Comparison of ENCODE assay signal across 8 cellular contexts in the genomic region with DNA sequence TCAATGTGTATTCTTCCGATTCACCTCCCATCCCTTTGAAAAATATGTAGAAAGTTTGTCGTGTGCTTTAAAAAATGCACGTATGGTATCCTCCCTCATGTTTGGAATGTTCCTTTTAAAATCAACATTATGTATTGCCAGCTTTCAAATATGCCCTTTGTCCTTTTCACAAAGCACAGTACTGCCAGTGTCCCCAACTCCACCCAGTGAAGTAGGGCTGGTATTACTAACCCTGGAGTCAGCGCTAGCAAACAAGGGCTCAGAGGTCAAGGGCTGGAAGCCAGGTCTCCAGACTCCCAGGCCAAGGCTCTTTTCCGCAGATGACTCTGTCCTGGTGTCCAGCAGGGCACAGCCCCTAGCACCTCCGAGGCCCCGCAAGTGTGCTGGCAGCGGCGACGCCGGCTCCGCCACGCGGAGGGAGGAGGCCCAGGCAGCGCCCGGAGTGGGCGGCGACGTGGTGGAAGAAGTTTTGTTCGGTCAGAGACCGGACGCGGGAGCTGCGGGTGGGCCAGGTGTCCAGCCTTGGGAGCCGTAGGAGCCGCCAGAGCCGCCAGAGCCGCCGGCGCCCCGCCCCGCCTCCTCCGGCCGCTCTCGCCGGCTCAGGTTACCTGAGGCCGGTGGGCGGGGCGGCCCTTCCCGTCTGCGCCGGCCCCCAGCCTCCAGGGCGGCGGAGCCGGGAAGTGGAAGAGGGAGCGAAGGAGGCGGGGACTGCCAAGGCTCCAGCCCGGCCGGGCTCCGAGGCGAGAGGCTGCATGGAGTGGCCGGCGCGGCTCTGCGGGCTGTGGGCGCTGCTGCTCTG. TPM values are rescaled to one million over a fixed set of nuclear protein-coding genes. Genes with fewer than 3 reads are reported as not detected.
DNase-seq lines count a peak whose midpoint lies in the region; ATAC-seq, FAIRE-seq and TF ChIP-seq lines count a peak whose summit lies in the region.

TSS of gene IL13RA1 (plus strand) at position 720 of the 799 bp plus-strand sequence. CDS start at position 753, 33 bp downstream.

- no peaks in the 10 kb centered on the region for H3K27me3 ChIP-seq in colonic mucosa

- TF ChIP-seq CTCF in colonic mucosa (IDR thresholded peaks at IDR 0.05): no peak

- peak; percentile 11 for FAIRE-seq in H54 (lab: Jason Lieb, UNC)

- no peaks in the 10 kb centered on the region for H3K36me3 ChIP-seq in colonic mucosa

- H3K9me3 ChIP-seq in colonic mucosa: no peaks in the 10 kb centered on the region

- peak within 1 kb of the TSS; percentile 90 for H3K27ac ChIP-seq in colonic mucosa

- intact Hi-C loops in colonic mucosa (cut with DNase I): no loop called here

- no peaks in the 10 kb centered on the region for H3K4me1 ChIP-seq in colonic mucosa

- no peak for ATAC-seq in GM18870 (IDR thresholded peaks at IDR 0.05; ENCODE audit: unreplicated experiment)

- DNase-seq in DMS53 (lab: John Stamatoyannopoulos, UW) (peak; percentile 95), H54 (ENCODE audit: insufficient read length, low spot score) (peak; percentile 69), NCI-H1105 (lab: John Stamatoyannopoulos, UW) (peak; percentile 86), SW480 (ENCODE audit: low spot score) (peak; percentile 85), colonic mucosa (peak; percentile 77), kidney tubule cell (ENCODE audit: low spot score) (peak; percentile 88)
- DNase-seq in stimulated activated CD4-positive, alpha-beta T cell treated with anti-CD3 and anti-CD28 coated beads, Interleukin-1b, Interleukin-23, amount 100 ng/mL, for 48 hours: peak; percentile 10

- peak within 1 kb of the TSS; percentile 77 to 81 for H3K9ac ChIP-seq in colonic mucosa (ENCODE audit: low read depth in 2 of 2, low read length in 2 of 2)

- peak within 1 kb of the TSS; percentile 56 for H3K4me3 ChIP-seq in colonic mucosa

- peak; percentile 71 for TF ChIP-seq POLR2A in H54 (IDR thresholded peaks at IDR 0.05; ENCODE audit: low read depth, low read length)

RNA-seq across cellular contexts. Expression of gene IL13RA1, which starts in this region (rescaled TPM):
- total RNA-seq in colonic mucosa: 100 to 1,000 TPM in 1 of 2 donors, 10 to 100 TPM in 1; 52.8 to 119 TPM

Comparison
In these comparisons a context has a peak if more than half of its experiments do, and no peak if none do; other contexts are left out.
1. DNase-seq: peak in every context shown above with its lines; median percentile 95 in DMS53; 88 in kidney tubule cell; 86 in NCI-H1105; 85 in SW480; 77 in colonic mucosa; 69 in H54; 10 in stimulated activated CD4-positive, alpha-beta T cell treated with anti-CD3 and anti-CD28 coated beads, Interleukin-1b, Interleukin-23, amount 100 ng/mL, for 48 hours.